1 cellular context compared by ENCODE assay signal in the genomic region with DNA sequence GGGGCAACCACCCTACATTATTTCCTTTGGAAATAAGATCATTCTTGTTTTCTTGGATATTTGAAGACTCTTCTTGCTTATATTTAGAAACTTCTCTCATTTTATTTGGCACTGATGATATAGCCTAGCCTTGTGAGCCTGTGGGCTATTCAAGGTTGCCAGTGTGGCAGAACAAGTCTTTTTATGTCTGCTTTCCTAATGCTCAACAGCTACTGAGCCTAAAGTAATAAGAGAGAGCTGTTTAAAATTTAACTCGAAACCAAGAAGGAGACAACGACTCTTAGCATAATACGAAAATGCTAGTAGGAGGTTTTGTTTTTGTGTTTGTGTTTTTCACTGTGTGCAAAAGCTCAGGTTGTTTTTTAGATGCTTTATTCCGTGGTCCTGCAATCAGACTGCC.
TF ChIP-seq lines count a peak whose summit lies in the region.

No MANE protein-coding gene starts in this region.

TF ChIP-seq in liver, 16 proteins besides CTCF, POLR2A, EP300 and RAD21 (continued from another document):
- TF ChIP-seq, protein P1, sequence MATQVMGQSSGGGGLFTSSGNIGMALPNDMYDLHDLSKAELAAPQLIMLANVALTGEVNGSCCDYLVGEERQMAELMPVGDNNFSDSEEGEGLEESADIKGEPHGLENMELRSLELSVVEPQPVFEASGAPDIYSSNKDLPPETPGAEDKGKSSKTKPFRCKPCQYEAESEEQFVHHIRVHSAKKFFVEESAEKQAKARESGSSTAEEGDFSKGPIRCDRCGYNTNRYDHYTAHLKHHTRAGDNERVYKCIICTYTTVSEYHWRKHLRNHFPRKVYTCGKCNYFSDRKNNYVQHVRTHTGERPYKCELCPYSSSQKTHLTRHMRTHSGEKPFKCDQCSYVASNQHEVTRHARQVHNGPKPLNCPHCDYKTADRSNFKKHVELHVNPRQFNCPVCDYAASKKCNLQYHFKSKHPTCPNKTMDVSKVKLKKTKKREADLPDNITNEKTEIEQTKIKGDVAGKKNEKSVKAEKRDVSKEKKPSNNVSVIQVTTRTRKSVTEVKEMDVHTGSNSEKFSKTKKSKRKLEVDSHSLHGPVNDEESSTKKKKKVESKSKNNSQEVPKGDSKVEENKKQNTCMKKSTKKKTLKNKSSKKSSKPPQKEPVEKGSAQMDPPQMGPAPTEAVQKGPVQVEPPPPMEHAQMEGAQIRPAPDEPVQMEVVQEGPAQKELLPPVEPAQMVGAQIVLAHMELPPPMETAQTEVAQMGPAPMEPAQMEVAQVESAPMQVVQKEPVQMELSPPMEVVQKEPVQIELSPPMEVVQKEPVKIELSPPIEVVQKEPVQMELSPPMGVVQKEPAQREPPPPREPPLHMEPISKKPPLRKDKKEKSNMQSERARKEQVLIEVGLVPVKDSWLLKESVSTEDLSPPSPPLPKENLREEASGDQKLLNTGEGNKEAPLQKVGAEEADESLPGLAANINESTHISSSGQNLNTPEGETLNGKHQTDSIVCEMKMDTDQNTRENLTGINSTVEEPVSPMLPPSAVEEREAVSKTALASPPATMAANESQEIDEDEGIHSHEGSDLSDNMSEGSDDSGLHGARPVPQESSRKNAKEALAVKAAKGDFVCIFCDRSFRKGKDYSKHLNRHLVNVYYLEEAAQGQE (IDR thresholded peaks at IDR 0.05) = no peak
- TF ChIP-seq FOXA1 (IDR thresholded peaks at IDR 0.05) (no peak), EGR1 (IDR thresholded peaks at IDR 0.05; ENCODE audit: low read depth in 2 of 2) (no peak)
